1 cellular context compared by ENCODE assay signal in the genomic region with DNA sequence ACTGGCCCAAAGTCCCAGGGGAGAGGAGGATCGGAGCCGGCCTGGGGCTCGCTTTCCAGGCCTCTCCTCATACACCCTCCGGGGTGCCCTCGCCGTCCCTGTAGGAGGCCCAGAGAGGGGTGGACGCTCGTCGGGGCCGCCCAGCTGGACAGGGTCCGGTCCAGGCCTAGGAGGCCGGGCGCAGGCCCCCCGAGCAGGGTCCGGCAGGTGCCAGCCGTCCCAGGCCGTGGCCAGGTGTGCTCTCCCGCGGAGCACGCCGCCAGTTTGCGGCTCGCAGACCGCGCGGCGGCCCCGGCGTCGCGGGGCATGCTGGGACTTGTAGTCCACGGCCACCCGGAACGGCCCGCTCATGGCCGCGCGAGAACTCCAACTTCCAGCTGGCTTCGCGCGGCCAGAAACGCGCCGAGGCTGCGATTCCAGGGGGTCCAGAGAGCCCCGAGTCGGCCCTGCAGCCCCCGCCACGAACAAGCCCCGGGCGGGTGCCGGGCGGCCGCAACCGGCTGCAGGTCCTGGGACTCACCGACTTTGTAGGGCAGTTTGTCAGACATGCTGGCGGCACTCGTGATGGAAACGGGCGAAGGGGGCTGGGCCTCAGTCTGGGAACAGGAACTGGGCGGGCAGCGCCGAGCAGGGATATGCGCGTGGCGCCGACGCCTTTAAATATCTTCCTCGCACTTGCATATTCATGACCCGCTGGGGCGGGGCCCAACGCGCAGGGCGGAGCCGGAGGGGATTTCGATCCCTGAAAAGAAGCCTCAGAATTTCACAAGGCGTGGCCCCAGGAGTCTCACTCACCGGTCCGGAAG.
TF ChIP-seq lines count a peak whose summit lies in the region.

A gene (minus strand): TSS at position 633 of the 806 bp plus-strand sequence. CDS start 85 bp downstream, at position 548.

TF ChIP-seq in SK-N-SH, 30 proteins besides CTCF, POLR2A, EP300 and RAD21 (continued from another document):
- TF ChIP-seq, protein P1, sequence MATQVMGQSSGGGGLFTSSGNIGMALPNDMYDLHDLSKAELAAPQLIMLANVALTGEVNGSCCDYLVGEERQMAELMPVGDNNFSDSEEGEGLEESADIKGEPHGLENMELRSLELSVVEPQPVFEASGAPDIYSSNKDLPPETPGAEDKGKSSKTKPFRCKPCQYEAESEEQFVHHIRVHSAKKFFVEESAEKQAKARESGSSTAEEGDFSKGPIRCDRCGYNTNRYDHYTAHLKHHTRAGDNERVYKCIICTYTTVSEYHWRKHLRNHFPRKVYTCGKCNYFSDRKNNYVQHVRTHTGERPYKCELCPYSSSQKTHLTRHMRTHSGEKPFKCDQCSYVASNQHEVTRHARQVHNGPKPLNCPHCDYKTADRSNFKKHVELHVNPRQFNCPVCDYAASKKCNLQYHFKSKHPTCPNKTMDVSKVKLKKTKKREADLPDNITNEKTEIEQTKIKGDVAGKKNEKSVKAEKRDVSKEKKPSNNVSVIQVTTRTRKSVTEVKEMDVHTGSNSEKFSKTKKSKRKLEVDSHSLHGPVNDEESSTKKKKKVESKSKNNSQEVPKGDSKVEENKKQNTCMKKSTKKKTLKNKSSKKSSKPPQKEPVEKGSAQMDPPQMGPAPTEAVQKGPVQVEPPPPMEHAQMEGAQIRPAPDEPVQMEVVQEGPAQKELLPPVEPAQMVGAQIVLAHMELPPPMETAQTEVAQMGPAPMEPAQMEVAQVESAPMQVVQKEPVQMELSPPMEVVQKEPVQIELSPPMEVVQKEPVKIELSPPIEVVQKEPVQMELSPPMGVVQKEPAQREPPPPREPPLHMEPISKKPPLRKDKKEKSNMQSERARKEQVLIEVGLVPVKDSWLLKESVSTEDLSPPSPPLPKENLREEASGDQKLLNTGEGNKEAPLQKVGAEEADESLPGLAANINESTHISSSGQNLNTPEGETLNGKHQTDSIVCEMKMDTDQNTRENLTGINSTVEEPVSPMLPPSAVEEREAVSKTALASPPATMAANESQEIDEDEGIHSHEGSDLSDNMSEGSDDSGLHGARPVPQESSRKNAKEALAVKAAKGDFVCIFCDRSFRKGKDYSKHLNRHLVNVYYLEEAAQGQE (IDR thresholded peaks at IDR 0.05; ENCODE audit: low read depth, low read length) = 0 out of 2 replicates have a peak, but pooled peaks have one; percentile 51
- TF ChIP-seq TAF1 (IDR thresholded peaks at IDR 0.05; ENCODE audit: borderline replicate concordance, low read depth, low read length) (peak; percentile 75), SIN3A (IDR thresholded peaks at IDR 0.05; ENCODE audit: borderline replicate concordance, low read depth, low read length) (peak; percentile 65; the same call in 1 of the 2 replicates), FOXM1 (IDR thresholded peaks at IDR 0.05; ENCODE audit: low read depth) (peak; percentile 20; the same call in 1 of the 2 replicates), POLR2AphosphoS5 (IDR thresholded peaks at IDR 0.05; ENCODE audit: low read depth, low read length) (peak; percentile 79), CHD2 (IDR thresholded peaks at IDR 0.05; ENCODE audit: low read length, partially characterized antibody) (peak; percentile 91), NRF1 (IDR thresholded peaks at IDR 0.05; ENCODE audit: low read depth, low read length) (peak; percentile 64), TCF12 (IDR thresholded peaks at IDR 0.05) (no peak; the same call in 1 of the 2 replicates), JUND (IDR thresholded peaks at IDR 0.05) (no peak)
- TF ChIP-seq, protein P2, sequence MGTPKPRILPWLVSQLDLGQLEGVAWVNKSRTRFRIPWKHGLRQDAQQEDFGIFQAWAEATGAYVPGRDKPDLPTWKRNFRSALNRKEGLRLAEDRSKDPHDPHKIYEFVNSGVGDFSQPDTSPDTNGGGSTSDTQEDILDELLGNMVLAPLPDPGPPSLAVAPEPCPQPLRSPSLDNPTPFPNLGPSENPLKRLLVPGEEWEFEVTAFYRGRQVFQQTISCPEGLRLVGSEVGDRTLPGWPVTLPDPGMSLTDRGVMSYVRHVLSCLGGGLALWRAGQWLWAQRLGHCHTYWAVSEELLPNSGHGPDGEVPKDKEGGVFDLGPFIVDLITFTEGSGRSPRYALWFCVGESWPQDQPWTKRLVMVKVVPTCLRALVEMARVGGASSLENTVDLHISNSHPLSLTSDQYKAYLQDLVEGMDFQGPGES (IDR thresholded peaks at IDR 0.05; ENCODE audit: low read depth, low read length) = no peak
- TF ChIP-seq, protein P3, sequence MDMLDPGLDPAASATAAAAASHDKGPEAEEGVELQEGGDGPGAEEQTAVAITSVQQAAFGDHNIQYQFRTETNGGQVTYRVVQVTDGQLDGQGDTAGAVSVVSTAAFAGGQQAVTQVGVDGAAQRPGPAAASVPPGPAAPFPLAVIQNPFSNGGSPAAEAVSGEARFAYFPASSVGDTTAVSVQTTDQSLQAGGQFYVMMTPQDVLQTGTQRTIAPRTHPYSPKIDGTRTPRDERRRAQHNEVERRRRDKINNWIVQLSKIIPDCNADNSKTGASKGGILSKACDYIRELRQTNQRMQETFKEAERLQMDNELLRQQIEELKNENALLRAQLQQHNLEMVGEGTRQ (IDR thresholded peaks at IDR 0.05; ENCODE audit: borderline replicate concordance, low read depth, low read length) = no peak
